In the genomic region with DNA sequence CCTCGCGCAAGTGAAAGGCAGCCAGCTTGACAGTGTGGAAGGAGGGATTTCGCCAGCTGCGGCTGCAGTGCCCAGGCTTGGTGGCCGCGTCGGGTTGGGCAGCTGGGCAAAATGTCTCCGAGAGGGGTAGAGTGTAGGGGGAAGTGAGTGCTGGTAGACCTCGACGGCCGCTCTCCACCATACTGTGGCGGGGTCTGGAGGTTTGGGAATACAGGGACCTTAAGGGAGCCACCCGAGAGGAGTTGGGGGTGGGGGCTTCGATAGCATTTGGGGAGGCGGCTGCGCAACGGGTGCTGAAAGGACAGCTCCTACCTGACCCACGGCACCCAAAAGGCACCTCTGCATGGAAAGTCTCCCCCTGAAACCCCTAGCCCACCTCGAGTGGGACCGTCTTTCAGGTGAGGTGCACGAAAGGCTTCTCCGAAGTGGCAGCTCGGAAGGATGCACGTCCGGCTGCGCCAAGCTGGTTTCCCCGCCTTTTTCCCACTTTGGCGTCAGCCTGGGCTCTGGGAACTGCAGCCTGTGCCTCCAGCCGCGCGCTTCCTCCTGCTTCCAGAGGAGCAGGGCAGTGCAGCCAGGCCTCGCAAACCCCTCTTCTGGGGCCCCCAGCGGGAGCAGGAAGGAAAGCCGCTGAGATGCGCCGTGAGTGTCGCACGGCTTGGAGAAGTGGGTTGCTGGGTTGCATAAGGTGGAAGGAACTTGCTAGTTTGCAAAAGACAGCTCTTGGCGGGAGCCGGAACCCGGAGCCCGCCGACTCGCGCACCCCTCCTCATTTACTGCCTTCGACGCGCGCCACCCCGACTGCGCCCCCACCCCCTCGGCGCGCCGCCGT, we compare ENCODE assay signal across 1 cellular context.
TF ChIP-seq lines count a peak whose summit lies in the region.

No MANE protein-coding gene starts in this region.

TF ChIP-seq in HepG2, 621 proteins besides CTCF, POLR2A, EP300 and RAD21 (continued from another document and continues in another):
- TF ChIP-seq, protein P1, sequence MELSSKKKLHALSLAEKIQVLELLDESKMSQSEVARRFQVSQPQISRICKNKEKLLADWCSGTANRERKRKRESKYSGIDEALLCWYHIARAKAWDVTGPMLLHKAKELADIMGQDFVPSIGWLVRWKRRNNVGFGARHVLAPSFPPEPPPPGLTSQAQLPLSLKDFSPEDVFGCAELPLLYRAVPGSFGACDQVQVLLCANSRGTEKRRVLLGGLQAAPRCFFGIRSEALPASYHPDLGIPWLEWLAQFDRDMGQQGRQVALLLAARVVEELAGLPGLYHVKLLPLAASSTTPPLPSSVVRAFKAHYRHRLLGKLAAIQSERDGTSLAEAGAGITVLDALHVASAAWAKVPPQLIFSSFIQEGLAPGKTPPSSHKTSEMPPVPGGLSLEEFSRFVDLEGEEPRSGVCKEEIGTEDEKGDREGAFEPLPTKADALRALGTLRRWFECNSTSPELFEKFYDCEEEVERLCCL (CRISPR knock-in tag; IDR thresholded peaks at IDR 0.05; ENCODE audit: borderline replicate concordance): no peak
- 0 out of 2 replicates have a peak, but pooled peaks have one; percentile 48 for TF ChIP-seq BRD4 (CRISPR knock-in tag; IDR thresholded peaks at IDR 0.05)
- TF ChIP-seq JUND (CRISPR knock-in tag; IDR thresholded peaks at IDR 0.05): no peak
- no peak for TF ChIP-seq MIER3 (CRISPR knock-in tag; IDR thresholded peaks at IDR 0.05; ENCODE audit: borderline replicate concordance)
- TF ChIP-seq ZNF160 (CRISPR knock-in tag; IDR thresholded peaks at IDR 0.05): no peak
- TF ChIP-seq ZNF335 (CRISPR knock-in tag; IDR thresholded peaks at IDR 0.05): no peak
- TF ChIP-seq, protein P2, sequence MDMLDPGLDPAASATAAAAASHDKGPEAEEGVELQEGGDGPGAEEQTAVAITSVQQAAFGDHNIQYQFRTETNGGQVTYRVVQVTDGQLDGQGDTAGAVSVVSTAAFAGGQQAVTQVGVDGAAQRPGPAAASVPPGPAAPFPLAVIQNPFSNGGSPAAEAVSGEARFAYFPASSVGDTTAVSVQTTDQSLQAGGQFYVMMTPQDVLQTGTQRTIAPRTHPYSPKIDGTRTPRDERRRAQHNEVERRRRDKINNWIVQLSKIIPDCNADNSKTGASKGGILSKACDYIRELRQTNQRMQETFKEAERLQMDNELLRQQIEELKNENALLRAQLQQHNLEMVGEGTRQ (IDR thresholded peaks at IDR 0.05; ENCODE audit: low read depth, low read length): no peak
- TF ChIP-seq, protein P2 (CRISPR knock-in tag; IDR thresholded peaks at IDR 0.05; ENCODE audit: borderline replicate concordance): peak; percentile 13; the same call in 1 of the 2 replicates
- TF ChIP-seq ZSCAN20 (CRISPR knock-in tag; IDR thresholded peaks at IDR 0.05; ENCODE audit: borderline replicate concordance): no peak
- no peak for TF ChIP-seq BRCA1 (CRISPR knock-in tag; IDR thresholded peaks at IDR 0.05)
- TF ChIP-seq ZSCAN21 (CRISPR knock-in tag; IDR thresholded peaks at IDR 0.05; ENCODE audit: borderline replicate concordance): no peak
- TF ChIP-seq, protein P3, sequence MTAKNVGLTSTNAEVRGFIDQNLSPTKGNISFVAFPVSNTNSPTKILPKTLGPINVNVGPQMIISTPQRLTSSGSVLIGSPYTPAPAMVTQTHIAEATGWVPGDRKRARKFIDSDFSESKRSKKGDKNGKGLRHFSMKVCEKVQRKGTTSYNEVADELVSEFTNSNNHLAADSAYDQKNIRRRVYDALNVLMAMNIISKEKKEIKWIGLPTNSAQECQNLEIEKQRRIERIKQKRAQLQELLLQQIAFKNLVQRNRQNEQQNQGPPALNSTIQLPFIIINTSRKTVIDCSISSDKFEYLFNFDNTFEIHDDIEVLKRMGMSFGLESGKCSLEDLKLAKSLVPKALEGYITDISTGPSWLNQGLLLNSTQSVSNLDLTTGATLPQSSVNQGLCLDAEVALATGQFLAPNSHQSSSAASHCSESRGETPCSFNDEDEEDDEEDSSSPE (CRISPR knock-in tag; IDR thresholded peaks at IDR 0.05): peak; percentile 69
- no peak for TF ChIP-seq GATA4 (IDR thresholded peaks at IDR 0.05; ENCODE audit: borderline replicate concordance, low read depth)
- TF ChIP-seq PHF21A (CRISPR knock-in tag; IDR thresholded peaks at IDR 0.05): no peak
- no peak for TF ChIP-seq RBM39 (IDR thresholded peaks at IDR 0.05; ENCODE audit: low read depth, low read length, poor library complexity, severe bottlenecking)
- no peak for TF ChIP-seq ZNF567 (CRISPR knock-in tag; IDR thresholded peaks at IDR 0.05; ENCODE audit: borderline replicate concordance)
- no peak; the same call in 1 of the 2 replicates for TF ChIP-seq AHR (CRISPR knock-in tag; IDR thresholded peaks at IDR 0.05)
- TF ChIP-seq, protein P4, sequence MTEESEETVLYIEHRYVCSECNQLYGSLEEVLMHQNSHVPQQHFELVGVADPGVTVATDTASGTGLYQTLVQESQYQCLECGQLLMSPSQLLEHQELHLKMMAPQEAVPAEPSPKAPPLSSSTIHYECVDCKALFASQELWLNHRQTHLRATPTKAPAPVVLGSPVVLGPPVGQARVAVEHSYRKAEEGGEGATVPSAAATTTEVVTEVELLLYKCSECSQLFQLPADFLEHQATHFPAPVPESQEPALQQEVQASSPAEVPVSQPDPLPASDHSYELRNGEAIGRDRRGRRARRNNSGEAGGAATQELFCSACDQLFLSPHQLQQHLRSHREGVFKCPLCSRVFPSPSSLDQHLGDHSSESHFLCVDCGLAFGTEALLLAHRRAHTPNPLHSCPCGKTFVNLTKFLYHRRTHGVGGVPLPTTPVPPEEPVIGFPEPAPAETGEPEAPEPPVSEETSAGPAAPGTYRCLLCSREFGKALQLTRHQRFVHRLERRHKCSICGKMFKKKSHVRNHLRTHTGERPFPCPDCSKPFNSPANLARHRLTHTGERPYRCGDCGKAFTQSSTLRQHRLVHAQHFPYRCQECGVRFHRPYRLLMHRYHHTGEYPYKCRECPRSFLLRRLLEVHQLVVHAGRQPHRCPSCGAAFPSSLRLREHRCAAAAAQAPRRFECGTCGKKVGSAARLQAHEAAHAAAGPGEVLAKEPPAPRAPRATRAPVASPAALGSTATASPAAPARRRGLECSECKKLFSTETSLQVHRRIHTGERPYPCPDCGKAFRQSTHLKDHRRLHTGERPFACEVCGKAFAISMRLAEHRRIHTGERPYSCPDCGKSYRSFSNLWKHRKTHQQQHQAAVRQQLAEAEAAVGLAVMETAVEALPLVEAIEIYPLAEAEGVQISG (CRISPR knock-in tag; IDR thresholded peaks at IDR 0.05): no peak
- no peak for TF ChIP-seq RXRB (CRISPR knock-in tag; IDR thresholded peaks at IDR 0.05; ENCODE audit: borderline replicate concordance)
- TF ChIP-seq ZFP62 (CRISPR knock-in tag; IDR thresholded peaks at IDR 0.05): no peak
- no peak for TF ChIP-seq KAT8 (CRISPR knock-in tag; IDR thresholded peaks at IDR 0.05)
- TF ChIP-seq, protein P5, sequence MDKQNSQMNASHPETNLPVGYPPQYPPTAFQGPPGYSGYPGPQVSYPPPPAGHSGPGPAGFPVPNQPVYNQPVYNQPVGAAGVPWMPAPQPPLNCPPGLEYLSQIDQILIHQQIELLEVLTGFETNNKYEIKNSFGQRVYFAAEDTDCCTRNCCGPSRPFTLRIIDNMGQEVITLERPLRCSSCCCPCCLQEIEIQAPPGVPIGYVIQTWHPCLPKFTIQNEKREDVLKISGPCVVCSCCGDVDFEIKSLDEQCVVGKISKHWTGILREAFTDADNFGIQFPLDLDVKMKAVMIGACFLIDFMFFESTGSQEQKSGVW (CRISPR knock-in tag; IDR thresholded peaks at IDR 0.05; ENCODE audit: borderline replicate concordance): no peak
- no peak for TF ChIP-seq ZNF816 (CRISPR knock-in tag; IDR thresholded peaks at IDR 0.05; ENCODE audit: borderline replicate concordance)
- TF ChIP-seq HNF4G (IDR thresholded peaks at IDR 0.05; ENCODE audit: borderline replicate concordance, low read depth, low read length): no peak
- no peak for TF ChIP-seq HNF4G (CRISPR knock-in tag; IDR thresholded peaks at IDR 0.05; ENCODE audit: borderline replicate concordance, low read depth)
- TF ChIP-seq DMAP1 (CRISPR knock-in tag; IDR thresholded peaks at IDR 0.05): no peak
- no peak for TF ChIP-seq ZNF577 (CRISPR knock-in tag; IDR thresholded peaks at IDR 0.05; ENCODE audit: borderline replicate concordance, low read depth)
- no peak for TF ChIP-seq NFYB (CRISPR knock-in tag; IDR thresholded peaks at IDR 0.05)
- TF ChIP-seq KLF12 (CRISPR knock-in tag; IDR thresholded peaks at IDR 0.05; ENCODE audit: borderline replicate concordance): no peak
- TF ChIP-seq, protein P6, sequence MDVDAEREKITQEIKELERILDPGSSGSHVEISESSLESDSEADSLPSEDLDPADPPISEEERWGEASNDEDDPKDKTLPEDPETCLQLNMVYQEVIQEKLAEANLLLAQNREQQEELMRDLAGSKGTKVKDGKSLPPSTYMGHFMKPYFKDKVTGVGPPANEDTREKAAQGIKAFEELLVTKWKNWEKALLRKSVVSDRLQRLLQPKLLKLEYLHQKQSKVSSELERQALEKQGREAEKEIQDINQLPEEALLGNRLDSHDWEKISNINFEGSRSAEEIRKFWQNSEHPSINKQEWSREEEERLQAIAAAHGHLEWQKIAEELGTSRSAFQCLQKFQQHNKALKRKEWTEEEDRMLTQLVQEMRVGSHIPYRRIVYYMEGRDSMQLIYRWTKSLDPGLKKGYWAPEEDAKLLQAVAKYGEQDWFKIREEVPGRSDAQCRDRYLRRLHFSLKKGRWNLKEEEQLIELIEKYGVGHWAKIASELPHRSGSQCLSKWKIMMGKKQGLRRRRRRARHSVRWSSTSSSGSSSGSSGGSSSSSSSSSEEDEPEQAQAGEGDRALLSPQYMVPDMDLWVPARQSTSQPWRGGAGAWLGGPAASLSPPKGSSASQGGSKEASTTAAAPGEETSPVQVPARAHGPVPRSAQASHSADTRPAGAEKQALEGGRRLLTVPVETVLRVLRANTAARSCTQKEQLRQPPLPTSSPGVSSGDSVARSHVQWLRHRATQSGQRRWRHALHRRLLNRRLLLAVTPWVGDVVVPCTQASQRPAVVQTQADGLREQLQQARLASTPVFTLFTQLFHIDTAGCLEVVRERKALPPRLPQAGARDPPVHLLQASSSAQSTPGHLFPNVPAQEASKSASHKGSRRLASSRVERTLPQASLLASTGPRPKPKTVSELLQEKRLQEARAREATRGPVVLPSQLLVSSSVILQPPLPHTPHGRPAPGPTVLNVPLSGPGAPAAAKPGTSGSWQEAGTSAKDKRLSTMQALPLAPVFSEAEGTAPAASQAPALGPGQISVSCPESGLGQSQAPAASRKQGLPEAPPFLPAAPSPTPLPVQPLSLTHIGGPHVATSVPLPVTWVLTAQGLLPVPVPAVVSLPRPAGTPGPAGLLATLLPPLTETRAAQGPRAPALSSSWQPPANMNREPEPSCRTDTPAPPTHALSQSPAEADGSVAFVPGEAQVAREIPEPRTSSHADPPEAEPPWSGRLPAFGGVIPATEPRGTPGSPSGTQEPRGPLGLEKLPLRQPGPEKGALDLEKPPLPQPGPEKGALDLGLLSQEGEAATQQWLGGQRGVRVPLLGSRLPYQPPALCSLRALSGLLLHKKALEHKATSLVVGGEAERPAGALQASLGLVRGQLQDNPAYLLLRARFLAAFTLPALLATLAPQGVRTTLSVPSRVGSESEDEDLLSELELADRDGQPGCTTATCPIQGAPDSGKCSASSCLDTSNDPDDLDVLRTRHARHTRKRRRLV (CRISPR knock-in tag; IDR thresholded peaks at IDR 0.05): no peak
- TF ChIP-seq, protein P7, sequence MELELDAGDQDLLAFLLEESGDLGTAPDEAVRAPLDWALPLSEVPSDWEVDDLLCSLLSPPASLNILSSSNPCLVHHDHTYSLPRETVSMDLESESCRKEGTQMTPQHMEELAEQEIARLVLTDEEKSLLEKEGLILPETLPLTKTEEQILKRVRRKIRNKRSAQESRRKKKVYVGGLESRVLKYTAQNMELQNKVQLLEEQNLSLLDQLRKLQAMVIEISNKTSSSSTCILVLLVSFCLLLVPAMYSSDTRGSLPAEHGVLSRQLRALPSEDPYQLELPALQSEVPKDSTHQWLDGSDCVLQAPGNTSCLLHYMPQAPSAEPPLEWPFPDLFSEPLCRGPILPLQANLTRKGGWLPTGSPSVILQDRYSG (CRISPR knock-in tag; IDR thresholded peaks at IDR 0.05): no peak
- TF ChIP-seq, protein P8, sequence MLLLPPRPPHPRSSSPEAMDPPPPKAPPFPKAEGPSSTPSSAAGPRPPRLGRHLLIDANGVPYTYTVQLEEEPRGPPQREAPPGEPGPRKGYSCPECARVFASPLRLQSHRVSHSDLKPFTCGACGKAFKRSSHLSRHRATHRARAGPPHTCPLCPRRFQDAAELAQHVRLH (CRISPR knock-in tag; IDR thresholded peaks at IDR 0.05; ENCODE audit: borderline replicate concordance, low read depth): no peak
- TF ChIP-seq ZNF333 (CRISPR knock-in tag; IDR thresholded peaks at IDR 0.05; ENCODE audit: borderline replicate concordance): no peak
- no peak for TF ChIP-seq ZNF761 (CRISPR knock-in tag; conservative IDR thresholded peaks at IDR 0.05)
- TF ChIP-seq, protein P9, sequence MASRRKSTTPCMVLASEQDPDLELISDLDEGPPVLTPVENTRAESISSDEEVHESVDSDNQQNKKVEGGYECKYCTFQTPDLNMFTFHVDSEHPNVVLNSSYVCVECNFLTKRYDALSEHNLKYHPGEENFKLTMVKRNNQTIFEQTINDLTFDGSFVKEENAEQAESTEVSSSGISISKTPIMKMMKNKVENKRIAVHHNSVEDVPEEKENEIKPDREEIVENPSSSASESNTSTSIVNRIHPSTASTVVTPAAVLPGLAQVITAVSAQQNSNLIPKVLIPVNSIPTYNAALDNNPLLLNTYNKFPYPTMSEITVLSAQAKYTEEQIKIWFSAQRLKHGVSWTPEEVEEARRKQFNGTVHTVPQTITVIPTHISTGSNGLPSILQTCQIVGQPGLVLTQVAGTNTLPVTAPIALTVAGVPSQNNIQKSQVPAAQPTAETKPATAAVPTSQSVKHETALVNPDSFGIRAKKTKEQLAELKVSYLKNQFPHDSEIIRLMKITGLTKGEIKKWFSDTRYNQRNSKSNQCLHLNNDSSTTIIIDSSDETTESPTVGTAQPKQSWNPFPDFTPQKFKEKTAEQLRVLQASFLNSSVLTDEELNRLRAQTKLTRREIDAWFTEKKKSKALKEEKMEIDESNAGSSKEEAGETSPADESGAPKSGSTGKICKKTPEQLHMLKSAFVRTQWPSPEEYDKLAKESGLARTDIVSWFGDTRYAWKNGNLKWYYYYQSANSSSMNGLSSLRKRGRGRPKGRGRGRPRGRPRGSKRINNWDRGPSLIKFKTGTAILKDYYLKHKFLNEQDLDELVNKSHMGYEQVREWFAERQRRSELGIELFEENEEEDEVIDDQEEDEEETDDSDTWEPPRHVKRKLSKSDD (CRISPR knock-in tag; IDR thresholded peaks at IDR 0.05; ENCODE audit: low read depth): no peak
- TF ChIP-seq ZNF230 (CRISPR knock-in tag; IDR thresholded peaks at IDR 0.05): no peak
- no peak for TF ChIP-seq ZKSCAN1 (IDR thresholded peaks at IDR 0.05; ENCODE audit: low read length)
